In the genomic region with DNA sequence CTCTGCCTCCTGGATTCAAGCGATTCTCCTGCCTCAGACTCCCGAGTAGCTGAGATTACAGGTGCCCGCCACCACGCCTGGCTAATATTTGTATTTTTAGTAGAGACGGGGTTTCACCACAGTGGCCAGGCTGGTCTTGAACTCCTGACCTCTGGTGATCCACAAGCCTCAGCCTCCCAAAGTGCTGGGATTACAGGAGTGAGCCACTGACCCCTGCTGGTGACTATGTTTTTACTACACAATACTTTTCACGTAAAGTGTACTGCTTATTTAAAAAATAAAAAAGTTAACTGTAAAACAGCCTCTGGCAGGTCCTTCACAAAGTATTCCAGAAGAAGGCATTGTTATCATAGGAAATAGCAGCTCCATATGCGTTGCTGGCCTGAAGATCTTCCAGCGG, we compare ENCODE assay signal across 8 cellular contexts.
DNase-seq lines count a peak whose midpoint lies in the region; TF ChIP-seq lines count a peak whose summit lies in the region.
"Not testable (repeated sequence)": the region's sequence is repeated elsewhere in the genome, so short reads cannot be mapped to it uniquely, and the experiment has no call there.

No MANE protein-coding gene starts in this region.

- not testable (repeated sequence) for H3K4me3 Mint-ChIP-seq in type B pancreatic cell

- not testable (repeated sequence) for H3K4me1 Mint-ChIP-seq in type B pancreatic cell (ENCODE audit: unreplicated experiment)

- in situ Hi-C loops in mammary epithelial cell (cut with MboI; ENCODE audit: low sequenced_read_pairs in 2 of 2) = not testable (repeated sequence)

- not testable (repeated sequence) for H3K9ac ChIP-seq in mammary epithelial cell (ENCODE audit: insufficient read depth, low read length)

- H3K79me2 ChIP-seq in mammary epithelial cell (ENCODE audit: insufficient read depth, low read length) = not testable (repeated sequence)

- H3K27me3 ChIP-seq in mammary epithelial cell (ENCODE audit: insufficient read depth, low read length) = not testable (repeated sequence)

- not testable (repeated sequence) for H3K36me3 ChIP-seq in mammary epithelial cell (ENCODE audit: insufficient read depth, low read length)

- H3K9me3 Mint-ChIP-seq in type B pancreatic cell = not testable (repeated sequence)

- not testable (repeated sequence) for H3K4me3 ChIP-seq in mammary epithelial cell (replicated peaks in 1 of 3; ENCODE audit: insufficient read depth in 1 of 3, low read depth in 2 of 3, low read length in 3 of 3); fibroblast of mammary gland (ENCODE audit: control insufficient read depth, low read depth, low read length)

- DNase-seq in DMS 273 (lab: John Stamatoyannopoulos, UW; ENCODE audit: unreplicated experiment) (peak; percentile 13), HCEC 1CT (peak; percentile 12), NAMALWA (ENCODE audit: low spot score) (peak; percentile 9), fibroblast of mammary gland (ENCODE audit: low read depth) (peak; percentile 32), left kidney (ENCODE audit: low read depth, low spot score) (peak; percentile 6)
- not testable (repeated sequence) for DNase-seq in RWPE1 (ENCODE audit: low spot score); mammary epithelial cell; type B pancreatic cell (ENCODE audit: extremely low spot score, unreplicated experiment)

- not testable (repeated sequence) for BruUV-seq in mammary epithelial cell (replicated peaks; lab: Mats Ljungman, UMichigan)

- intact Hi-C loops in mammary epithelial cell (cut with micrococcal nuclease) = not testable (repeated sequence)

- H3K9me3 ChIP-seq in mammary epithelial cell (replicated peaks; ENCODE audit: insufficient read depth, low read length) = not testable (repeated sequence)

- H2AFZ ChIP-seq in mammary epithelial cell (ENCODE audit: low read depth, low read length) = not testable (repeated sequence)

- not testable (repeated sequence) for H3K27me3 Mint-ChIP-seq in type B pancreatic cell

- POLR2A ChIA-PET in RWPE1 (lab: Yijun Ruan, JAX; ENCODE audit: low non-redundant PET) = not testable (repeated sequence)

- not testable (repeated sequence) for H3K27ac ChIP-seq in RWPE1; mammary epithelial cell (ENCODE audit: insufficient read depth, low read depth, low read length)

- H3K36me3 Mint-ChIP-seq in type B pancreatic cell = not testable (repeated sequence)

- H4K20me1 ChIP-seq in mammary epithelial cell (ENCODE audit: insufficient read depth, low read length) = not testable (repeated sequence)

- H3K4me2 ChIP-seq in mammary epithelial cell (ENCODE audit: insufficient read depth, low read depth, low read length) = not testable (repeated sequence)

- H3K4me1 ChIP-seq in mammary epithelial cell (ENCODE audit: insufficient read depth, low read length) = not testable (repeated sequence)

- dilution Hi-C loops in mammary epithelial cell (cut with HindIII; ENCODE audit: low sequenced_read_pairs) = not testable (repeated sequence)

- CTCF ChIA-PET in RWPE1 (lab: Yijun Ruan, JAX) = interaction anchor here (0.6 kb wide), 1 partner anchor 484 kb away, joined by 3 read pairs; no protein-coding TSS in a partner anchor
- CTCF ChIA-PET in mammary epithelial cell (lab: Charles Lee; ENCODE audit: low non-redundant PET) = not testable (repeated sequence)

- H3K27ac Mint-ChIP-seq in type B pancreatic cell = not testable (repeated sequence)

- TF ChIP-seq CTCF in RWPE1 (conservative IDR thresholded peaks at IDR 0.05; ENCODE audit: low read depth) (0 out of 2 replicates have a peak, but pooled peaks have one; percentile 9), mammary epithelial cell (conservative IDR thresholded peaks at IDR 0.05 in 1 of 2, IDR thresholded peaks at IDR 0.05 in 1 of 2; ENCODE audit: extremely low read depth in 1 of 2, insufficient read depth in 1 of 2, low read depth in 1 of 2, low read length in 2 of 2) (peak; percentile 12 to 29), fibroblast of mammary gland (conservative IDR thresholded peaks at IDR 0.05; ENCODE audit: control insufficient read depth, insufficient read depth, low read depth, low read length) (peak; percentile 29), type B pancreatic cell (conservative IDR thresholded peaks at IDR 0.05) (peak; percentile 56)

- WGBS in mammary epithelial cell (ENCODE audit: low coverage, missing lambda C conversion rate) = 97% methylated on average over 3 of the region's 8 CpGs
